In the genomic region with DNA sequence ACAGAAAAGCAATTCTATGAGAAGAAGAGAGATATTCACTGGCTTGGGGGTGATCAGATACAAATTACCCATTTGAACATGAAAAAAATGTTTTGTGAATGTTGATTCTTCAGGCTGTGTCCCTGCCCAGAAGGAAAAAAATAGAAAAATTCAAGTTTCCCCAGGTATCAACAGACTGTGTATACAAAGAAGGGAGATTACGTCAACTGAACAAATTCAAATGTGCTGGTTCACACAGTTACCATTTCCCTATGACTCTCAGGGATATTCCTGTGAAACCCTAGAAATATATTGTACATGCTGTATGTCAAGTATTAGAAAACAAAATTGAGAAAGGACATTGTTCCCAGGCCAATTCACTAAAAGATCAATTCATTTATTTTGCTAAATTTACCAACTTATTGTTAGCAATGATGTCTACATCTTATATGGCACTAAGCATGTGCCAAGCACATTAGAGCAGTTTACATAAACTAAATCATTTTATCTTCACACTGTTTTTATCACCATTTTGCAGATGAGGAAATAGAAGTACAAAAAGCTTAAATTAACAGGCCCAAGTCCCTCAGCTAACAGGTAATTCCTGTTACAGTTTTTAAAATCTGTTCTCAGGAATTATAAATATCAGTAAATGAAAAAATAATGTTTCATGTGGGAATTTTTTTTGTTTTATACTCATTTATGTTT, we compare ENCODE assay signal across 40 cellular contexts.
"Had no signal": no experiment of that assay in that cellular context is flagged by ENCODE, and none has a peak within 500 bp of the region (broad histone marks: within the 10 kb centered on the region; RNA-seq: fewer than 3 reads in every experiment).

No MANE protein-coding gene starts in this region.

- H3K4me1 ChIP-seq: adrenal gland, ascending aorta, breast epithelium had no signal

- FAIRE-seq: astrocyte, bronchial epithelial cell had no signal

- H3K27me3 Mint-ChIP-seq: activated naive CD4-positive, alpha-beta T cell treated with anti-CD3 and anti-CD28 coated beads, Interleukin-2, amount 10 ng/mL, durations not matched to agents 7 days and 5 days; activated naive CD4-positive, alpha-beta T cell treated with anti-CD3 and anti-CD28 coated beads, Interleukin-2, amount 50 U/mL, for 24 hours; activated naive CD8-positive, alpha-beta T cell; activated naive CD8-positive, alpha-beta T cell treated with anti-CD3 and anti-CD28 coated beads for 36 hours; activated naive CD8-positive, alpha-beta T cell treated with anti-CD3 and anti-CD28 coated beads, Interleukin-2, amount 10 ng/mL, durations not matched to agents 7 days and 5 days; activated naive CD8-positive, alpha-beta T cell treated with anti-CD3 and anti-CD28 coated beads, Interleukin-2, amount 50 U/mL, for 24 hours; activated T-cell treated with anti-CD3 and anti-CD28 coated beads, Interleukin-2, amount 50 U/mL, for 24 hours; activated T-helper 17 cell treated with anti-CD3 and anti-CD28 coated beads, Interleukin-2, amount 50 U/mL, for 72 hours; central memory CD8-positive, alpha-beta T cell had no signal

- H3K27ac Mint-ChIP-seq: activated naive CD4-positive, alpha-beta T cell treated with anti-CD3 and anti-CD28 coated beads for 36 hours; activated naive CD4-positive, alpha-beta T cell treated with anti-CD3 and anti-CD28 coated beads, Interleukin-2, amount 10 ng/mL, durations not matched to agents 7 days and 5 days; activated naive CD4-positive, alpha-beta T cell treated with anti-CD3 and anti-CD28 coated beads, Interleukin-2, amount 50 U/mL, for 24 hours; activated naive CD4-positive, alpha-beta T cell treated with anti-CD3 and anti-CD28 coated beads, Interleukin-2, amount 50 U/mL, for 72 hours; activated naive CD8-positive, alpha-beta T cell; activated naive CD8-positive, alpha-beta T cell treated with anti-CD3 and anti-CD28 coated beads for 36 hours; activated naive CD8-positive, alpha-beta T cell treated with anti-CD3 and anti-CD28 coated beads, Interleukin-2, amount 10 ng/mL, durations not matched to agents 7 days and 5 days; activated naive CD8-positive, alpha-beta T cell treated with anti-CD3 and anti-CD28 coated beads, Interleukin-2, amount 50 U/mL, for 24 hours; activated T-cell treated with anti-CD3 and anti-CD28 coated beads, Interleukin-2, amount 50 U/mL, for 24 hours; activated T-cell treated with anti-CD3 and anti-CD28 coated beads, Interleukin-2, amount 50 U/mL, for 72 hours; activated T-helper 1 cell treated with anti-CD3 and anti-CD28 coated beads, Interleukin-12 subunit alpha, Interleukin-12 subunit beta, Interleukin-2, Interleukin-4 antibody, amounts not matched to agents 30 ng/mL and 10 ng/mL and 1 ng/mL, durations not matched to agents 14 hours and 24 hours and 36 hours; activated T-helper 17 cell treated with anti-CD3 and anti-CD28 coated beads, Interleukin-2, amount 50 U/mL, for 72 hours; activated T-helper 2 cell treated with anti-CD3 and anti-CD28 coated beads, Interferon-gamma antibody, Interleukin-2, Interleukin-4, amounts not matched to agents 10 μg/mL and 5 μg/mL and 100 μg/mL, durations not matched to agents 14 hours and 24 hours and 36 hours; brain had no signal

- H3K27me3 ChIP-seq: adrenal gland, ascending aorta, brain microvascular endothelial cell, breast epithelium, cardiac muscle cell had no signal

- H3K4me3 Mint-ChIP-seq: activated naive CD4-positive, alpha-beta T cell treated with anti-CD3 and anti-CD28 coated beads for 36 hours; activated naive CD4-positive, alpha-beta T cell treated with anti-CD3 and anti-CD28 coated beads, Interleukin-2, amount 10 ng/mL, durations not matched to agents 7 days and 5 days; activated naive CD4-positive, alpha-beta T cell treated with anti-CD3 and anti-CD28 coated beads, Interleukin-2, amount 50 U/mL, for 24 hours; activated naive CD8-positive, alpha-beta T cell; activated naive CD8-positive, alpha-beta T cell treated with anti-CD3 and anti-CD28 coated beads for 36 hours; activated naive CD8-positive, alpha-beta T cell treated with anti-CD3 and anti-CD28 coated beads, Interleukin-2, amount 10 ng/mL, durations not matched to agents 7 days and 5 days; activated naive CD8-positive, alpha-beta T cell treated with anti-CD3 and anti-CD28 coated beads, Interleukin-2, amount 50 U/mL, for 24 hours; activated T-cell treated with anti-CD3 and anti-CD28 coated beads, Interleukin-2, amount 50 U/mL, for 24 hours; activated T-cell treated with anti-CD3 and anti-CD28 coated beads, Interleukin-2, amount 50 U/mL, for 4 hours; activated T-cell treated with anti-CD3 and anti-CD28 coated beads, Interleukin-2, amount 50 U/mL, for 72 hours; activated T-helper 1 cell treated with anti-CD3 and anti-CD28 coated beads, Interleukin-12 subunit alpha, Interleukin-12 subunit beta, Interleukin-2, Interleukin-4 antibody, amounts not matched to agents 30 ng/mL and 10 ng/mL and 1 ng/mL, durations not matched to agents 14 hours and 24 hours and 36 hours; activated T-helper 17 cell treated with anti-CD3 and anti-CD28 coated beads, Interleukin-2, amount 50 U/mL, for 72 hours; brain; central memory CD8-positive, alpha-beta T cell had no signal

- DNase-seq: activated effector memory CD4-positive, alpha-beta T cell treated with anti-CD3 and anti-CD28 coated beads, Interleukin-2, amount 50 U/mL, for 16 hours; activated effector memory CD4-positive, alpha-beta T cell treated with Interleukin-2 at 50 U/mL for 16 hours; activated gamma-delta T cell; activated gamma-delta T cell treated with Interleukin-2 at 50 U/mL for 16 hours; activated naive CD4-positive, alpha-beta T cell; activated naive CD4-positive, alpha-beta T cell treated with anti-CD3 and anti-CD28 coated beads for 36 hours; activated naive CD4-positive, alpha-beta T cell treated with anti-CD3 and anti-CD28 coated beads, Interleukin-2, amount 10 ng/mL, durations not matched to agents 7 days and 5 days; activated naive CD4-positive, alpha-beta T cell treated with anti-CD3 and anti-CD28 coated beads, Interleukin-2, amount 50 U/mL, for 16 hours; activated naive CD4-positive, alpha-beta T cell treated with Interleukin-2 at 50 U/mL for 16 hours; activated naive CD8-positive, alpha-beta T cell treated with anti-CD3 and anti-CD28 coated beads for 36 hours; activated naive CD8-positive, alpha-beta T cell treated with anti-CD3 and anti-CD28 coated beads, Interleukin-2, amount 10 ng/mL, durations not matched to agents 7 days and 5 days; activated naive CD8-positive, alpha-beta T cell treated with anti-CD3 and anti-CD28 coated beads, Interleukin-2, amount 50 U/mL, for 24 hours; activated T-cell treated with anti-CD3 and anti-CD28 coated beads for 4 hours; activated T-cell treated with anti-CD3 and anti-CD28 coated beads, Interleukin-2, amount 50 U/mL, for 1 hour; activated T-cell treated with anti-CD3 and anti-CD28 coated beads, Interleukin-2, amount 50 U/mL, for 24 hours; activated T-cell treated with anti-CD3 and anti-CD28 coated beads, Interleukin-2, amount 50 U/mL, for 4 hours; activated T-cell treated with anti-CD3 and anti-CD28 coated beads, Interleukin-2, amount 50 U/mL, for 48 hours; activated T-cell treated with anti-CD3 and anti-CD28 coated beads, Interleukin-2, amount 50 U/mL, for 72 hours; adrenal gland; amniotic stem cell; amygdala; anterior cingulate cortex; aorta; brain microvascular endothelial cell; caudate nucleus; central memory CD4-positive, alpha-beta T cell; cerebellar nuclear complex had no signal

- H3K9me3 ChIP-seq: adrenal gland, ascending aorta had no signal

- H3K36me3 ChIP-seq: adrenal gland, ascending aorta, brain microvascular endothelial cell, breast epithelium, cardiac muscle cell had no signal

- H3K27ac ChIP-seq: adrenal gland, ascending aorta, brain microvascular endothelial cell, breast epithelium, cardiac muscle cell had no signal

- H3K4me1 Mint-ChIP-seq: activated naive CD4-positive, alpha-beta T cell treated with anti-CD3 and anti-CD28 coated beads, Interleukin-2, amount 10 ng/mL, durations not matched to agents 7 days and 5 days; activated naive CD4-positive, alpha-beta T cell treated with anti-CD3 and anti-CD28 coated beads, Interleukin-2, amount 50 U/mL, for 24 hours; activated naive CD8-positive, alpha-beta T cell treated with anti-CD3 and anti-CD28 coated beads for 36 hours; activated naive CD8-positive, alpha-beta T cell treated with anti-CD3 and anti-CD28 coated beads, Interleukin-2, amount 10 ng/mL, durations not matched to agents 7 days and 5 days; activated naive CD8-positive, alpha-beta T cell treated with anti-CD3 and anti-CD28 coated beads, Interleukin-2, amount 50 U/mL, for 24 hours; activated T-helper 17 cell treated with anti-CD3 and anti-CD28 coated beads, Interleukin-2, amount 50 U/mL, for 72 hours; brain; central memory CD8-positive, alpha-beta T cell had no signal

- H3K36me3 Mint-ChIP-seq: activated naive CD4-positive, alpha-beta T cell treated with anti-CD3 and anti-CD28 coated beads, Interleukin-2, amount 10 ng/mL, durations not matched to agents 7 days and 5 days; activated naive CD4-positive, alpha-beta T cell treated with anti-CD3 and anti-CD28 coated beads, Interleukin-2, amount 50 U/mL, for 24 hours; activated naive CD8-positive, alpha-beta T cell; activated naive CD8-positive, alpha-beta T cell treated with anti-CD3 and anti-CD28 coated beads for 36 hours; activated naive CD8-positive, alpha-beta T cell treated with anti-CD3 and anti-CD28 coated beads, Interleukin-2, amount 10 ng/mL, durations not matched to agents 7 days and 5 days; brain had no signal

- ATAC-seq: activated naive CD4-positive, alpha-beta T cell treated with anti-CD3 and anti-CD28 coated beads, Interleukin-2, amount 50 U/mL, for 72 hours; activated naive CD8-positive, alpha-beta T cell treated with anti-CD3 and anti-CD28 coated beads, Interleukin-2, amount 50 U/mL, for 24 hours; activated T-cell treated with anti-CD3 and anti-CD28 coated beads, Interleukin-2, amount 50 U/mL, for 4 hours; activated T-cell treated with anti-CD3 and anti-CD28 coated beads, Interleukin-2, amount 50 U/mL, for 72 hours; activated T-helper 17 cell treated with anti-CD3 and anti-CD28 coated beads, Interleukin-2, amount 50 U/mL, for 72 hours had no signal

- H3K4me3 ChIP-seq: adrenal gland, ascending aorta, breast epithelium, cardiac muscle cell had no signal
